In genomic region chr2:46780801-46781445, GRCh38 we compare ENCODE assay signal across 9 cellular contexts.
DNase-seq lines count a peak whose midpoint lies in the region; ATAC-seq, FAIRE-seq and TF ChIP-seq lines count a peak whose summit lies in the region.
"Had no signal": no experiment of that assay in that cellular context is flagged by ENCODE, and none has a peak within 500 bp of the region (broad histone marks: within the 10 kb centered on the region; RNA-seq: fewer than 3 reads in every experiment).

No MANE protein-coding gene starts in this region.

- FAIRE-seq in H54 (lab: Jason Lieb, UNC): no peak

- intact Hi-C loops in heart right ventricle (cut with DNase I): loop anchor here in 4 of 10 donors (5.0 to 10.0 kb wide), 3 partner anchors 74 to 136 kb away; no protein-coding TSS in a partner anchor

- H2AFZ ChIP-seq in smooth muscle cell (ENCODE audit: low read depth): no peak overlapping the region

- CTCF ChIA-PET in HEK293T (lab: Yijun Ruan, JAX): interaction anchor here (0.6 to 1.7 kb wide), 3 partner anchors 34 to 124 kb away, joined by 3 to 5 read pairs (median 3); no protein-coding TSS in a partner anchor

- no peak overlapping the region for H3K4me2 ChIP-seq in smooth muscle cell

- no peaks in the 10 kb centered on the region for H4K20me1 ChIP-seq in smooth muscle cell (ENCODE audit: low read depth)

- WGBS in heart right ventricle, 2 donors: 37 to 49% methylated on average over 15 of the region's 15 CpGs
- 48% methylated on average over 15 of the region's 15 CpGs for WGBS in smooth muscle cell (ENCODE audit: low lambda C conversion rate)

- ATAC-seq in heart right ventricle: peak; percentile 65 to 92 (median 84)
- ATAC-seq in GM19328 (IDR thresholded peaks at IDR 0.05; ENCODE audit: unreplicated experiment): no peak
- ATAC-seq in HG02884 (IDR thresholded peaks at IDR 0.05; ENCODE audit: unreplicated experiment): no peak

- H3K79me2 ChIP-seq in smooth muscle cell (ENCODE audit: low read depth): no peaks in the 10 kb centered on the region

- H3K27ac ChIP-seq in heart right ventricle (peak overlapping the region in 9 of 10 donors; percentile 41 to 74 (median 64)), smooth muscle cell (ENCODE audit: low read depth) (no peak overlapping the region), SJCRH30 (no peak overlapping the region)

- H3K9me3 ChIP-seq in heart right ventricle: peaks cover 0 to 5% (median 0%) of the 10 kb centered on the region in 11 donors
- peaks cover 5% of the 10 kb centered on the region for H3K9me3 ChIP-seq in smooth muscle cell (replicated peaks; ENCODE audit: low read depth)
- H3K9me3 ChIP-seq in SJCRH30 (replicated peaks): peaks cover 2% of the 10 kb centered on the region

- H3K36me3 ChIP-seq in heart right ventricle (no peaks in the 10 kb centered on the region), smooth muscle cell (ENCODE audit: low read depth) (no peaks in the 10 kb centered on the region), SJCRH30 (no peaks in the 10 kb centered on the region)

- H3K9ac ChIP-seq in smooth muscle cell (ENCODE audit: low read depth): no peak overlapping the region

- TF ChIP-seq CTCF in heart right ventricle (IDR thresholded peaks at IDR 0.05): peak in 6 of 9 donors; percentile 26 to 53 (median 44)
- TF ChIP-seq CTCF in smooth muscle cell (IDR thresholded peaks at IDR 0.05; ENCODE audit: borderline replicate concordance, insufficient read depth, poor library complexity, severe bottlenecking): peak; percentile 22

- POLR2A ChIA-PET in HEK293T (lab: Yijun Ruan, JAX): no interaction called here

- peaks cover 7 to 48% (median 43%) of the 10 kb centered on the region in 9 donors for H3K4me1 ChIP-seq in heart right ventricle
- H3K4me1 ChIP-seq in smooth muscle cell (ENCODE audit: low read depth): peaks cover 6% of the 10 kb centered on the region
- H3K4me1 ChIP-seq in SJCRH30: no peaks in the 10 kb centered on the region

- H3F3A ChIP-seq in smooth muscle cell (ENCODE audit: low read depth): no peaks in the 10 kb centered on the region

- no peaks in the 10 kb centered on the region for H3K27me3 ChIP-seq in heart right ventricle
- no peaks in the 10 kb centered on the region for H3K27me3 ChIP-seq in smooth muscle cell (ENCODE audit: low read depth)
- no peaks in the 10 kb centered on the region for H3K27me3 ChIP-seq in SJCRH30

- DNase-seq in HEK293T (ENCODE audit: extremely low spot score): peak; percentile 46
- peak; percentile 20 for DNase-seq in UCSD-AML1 (lab: John Stamatoyannopoulos, UW; ENCODE audit: unreplicated experiment)
- peak; percentile 50 for DNase-seq in heart right ventricle
- DNase-seq in smooth muscle cell (lab: John Stamatoyannopoulos, UW; ENCODE audit: unreplicated experiment): no peak
- no peak for DNase-seq in SJCRH30
- DNase-seq in H54 (ENCODE audit: insufficient read length, low spot score): no peak
- DNase-seq: NCI-H1436 treated with DMSO at 0.1 percent for 48 hours had no signal

- H3K4me3 ChIP-seq in heart right ventricle (peak overlapping the region in 1 of 10 donors; percentile 10), smooth muscle cell (no peak overlapping the region), SJCRH30 (no peak overlapping the region)

- no peak for TF ChIP-seq POLR2A in H54 (IDR thresholded peaks at IDR 0.05; ENCODE audit: low read depth, low read length)

TF ChIP-seq in HEK293T, 16 proteins besides CTCF, POLR2A, EP300 and RAD21:
- TF ChIP-seq CTBP1 (IDR thresholded peaks at IDR 0.05; ENCODE audit: borderline replicate concordance): no peak
- no peak for TF ChIP-seq ELF4 (IDR thresholded peaks at IDR 0.05)
- TF ChIP-seq NFRKB (IDR thresholded peaks at IDR 0.05): no peak
- TF ChIP-seq HDGF (IDR thresholded peaks at IDR 0.05; ENCODE audit: borderline replicate concordance): no peak
- no peak for TF ChIP-seq ZNF384 (IDR thresholded peaks at IDR 0.05)
- TF ChIP-seq FOXA1 (IDR thresholded peaks at IDR 0.05): no peak
- TF ChIP-seq TARDBP (IDR thresholded peaks at IDR 0.05): no peak
- no peak for TF ChIP-seq FOXK2 (IDR thresholded peaks at IDR 0.05)
- no peak for TF ChIP-seq ARNT (IDR thresholded peaks at IDR 0.05)
- no peak for TF ChIP-seq SP1 (IDR thresholded peaks at IDR 0.05)
- TF ChIP-seq L3MBTL2 (conservative IDR thresholded peaks at IDR 0.05): no peak
- no peak for TF ChIP-seq SUZ12 (IDR thresholded peaks at IDR 0.05)
- no peak for TF ChIP-seq FOXM1 (IDR thresholded peaks at IDR 0.05; ENCODE audit: borderline replicate concordance)
- TF ChIP-seq BHLHE40 (IDR thresholded peaks at IDR 0.05; ENCODE audit: borderline replicate concordance): no peak
- TF ChIP-seq LEF1 (IDR thresholded peaks at IDR 0.05; ENCODE audit: borderline replicate concordance): no peak
- no peak for TF ChIP-seq PKNOX1 (IDR thresholded peaks at IDR 0.05)
TF ChIP-seq in HEK293T: peak in this region for 0.

Comparison
In these comparisons a context has a peak if more than half of its experiments do, and no peak if none do; other contexts are left out.
1. DNase-seq: peak in HEK293T (single experiment), UCSD-AML1 (single experiment) and heart right ventricle (2 of 2); none in smooth muscle cell (single experiment), SJCRH30 (0 of 2) and H54 (single experiment).
2. ATAC-seq: peak in heart right ventricle (8 of 8); none in GM19328 (single experiment) and HG02884 (single experiment).
3. H3K27ac ChIP-seq: peak in heart right ventricle (9 of 10); none in smooth muscle cell (single experiment) and SJCRH30 (single experiment).